ENCODE assay signal across 8 cellular contexts in the genomic region with DNA sequence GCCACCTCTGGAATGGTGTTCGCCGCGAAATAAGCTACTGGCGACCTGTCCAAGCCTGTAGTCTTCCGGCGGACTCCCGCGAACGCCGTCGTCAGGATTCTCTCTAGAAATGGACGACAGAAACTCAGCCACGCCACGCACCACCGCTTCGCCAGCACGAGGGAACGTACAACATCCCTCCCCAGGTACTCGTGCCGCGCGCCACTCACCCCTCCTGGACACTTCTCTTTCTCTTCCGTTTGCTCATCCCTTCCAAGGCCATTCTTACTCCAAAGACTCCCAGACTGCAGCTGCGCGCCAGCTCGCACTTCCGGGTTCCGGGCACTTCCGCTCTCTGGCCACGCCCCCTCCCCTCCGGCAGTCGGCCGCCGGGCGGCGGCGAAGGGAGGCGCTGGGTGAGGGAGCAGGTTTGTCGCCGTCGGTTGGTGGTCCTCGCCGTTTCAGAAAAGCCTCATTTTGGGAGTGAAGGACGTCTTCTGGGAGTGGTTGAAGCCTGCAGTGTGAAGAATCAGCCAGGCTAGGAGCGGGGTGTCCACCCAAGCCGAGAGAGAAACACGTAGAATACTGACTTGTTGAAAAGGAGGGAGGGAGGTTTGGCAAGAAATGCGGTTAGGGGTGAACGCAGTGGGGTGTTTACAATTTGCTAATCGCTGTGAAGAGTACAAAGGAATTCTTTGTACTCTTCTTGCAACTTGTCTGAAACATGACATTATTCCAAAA. TPM values are rescaled to one million over a fixed set of nuclear protein-coding genes. Genes with fewer than 3 reads are reported as not detected.
DNase-seq lines count a peak whose midpoint lies in the region; ATAC-seq and TF ChIP-seq lines count a peak whose summit lies in the region.

A gene with protein sequence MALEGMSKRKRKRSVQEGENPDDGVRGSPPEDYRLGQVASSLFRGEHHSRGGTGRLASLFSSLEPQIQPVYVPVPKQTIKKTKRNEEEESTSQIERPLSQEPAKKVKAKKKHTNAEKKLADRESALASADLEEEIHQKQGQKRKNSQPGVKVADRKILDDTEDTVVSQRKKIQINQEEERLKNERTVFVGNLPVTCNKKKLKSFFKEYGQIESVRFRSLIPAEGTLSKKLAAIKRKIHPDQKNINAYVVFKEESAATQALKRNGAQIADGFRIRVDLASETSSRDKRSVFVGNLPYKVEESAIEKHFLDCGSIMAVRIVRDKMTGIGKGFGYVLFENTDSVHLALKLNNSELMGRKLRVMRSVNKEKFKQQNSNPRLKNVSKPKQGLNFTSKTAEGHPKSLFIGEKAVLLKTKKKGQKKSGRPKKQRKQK (minus strand): TSS at position 286 of the 720 bp plus-strand sequence. CDS start 24 bp downstream, at position 262.

- intact Hi-C loops in dendritic cell treated with granulocyte-macrophage colony-stimulating factor and Interleukin-4, amounts not matched to agents 40 ng/mL and 50 ng/mL, for 4 days (cut with micrococcal nuclease) = no loop called here
- intact Hi-C loops in left lung (cut with DNase I) = no loop called here

- peak within 1 kb of the TSS; percentile 60 to 83 for H3K4me3 ChIP-seq in left lung

- no peaks in the 10 kb centered on the region for H3K9me3 ChIP-seq in left lung

- peaks cover 0 to 42% of the 10 kb centered on the region in 2 donors for H3K4me1 ChIP-seq in left lung

- peak within 1 kb of the TSS; percentile 93 for H3K27ac Mint-ChIP-seq in dendritic cell treated with granulocyte-macrophage colony-stimulating factor and Interleukin-4, amounts not matched to agents 40 ng/mL and 50 ng/mL, for 4 days

- peaks cover 0 to 37% of the 10 kb centered on the region in 2 donors for H3K36me3 ChIP-seq in left lung

- peak; percentile 95 for DNase-seq in CD1c-positive myeloid dendritic cell (ENCODE audit: extremely low spot score)
- DNase-seq in NCI-H748 treated with DMSO at 0.1 percent for 48 hours (lab: John Stamatoyannopoulos, UW) = peak; percentile 80
- peak; percentile 85 to 90 for DNase-seq in activated CD4-positive, alpha-beta T cell treated with anti-CD3 and anti-CD28 coated beads, Interleukin-2, amount 50 U/mL, for 24 hours (ENCODE audit: low read depth in 1 of 2, low spot score in 1 of 2)
- DNase-seq in left lung = peak; percentile 93 to 99
- DNase-seq in stimulated activated CD4-positive, alpha-beta T cell treated with anti-CD3 and anti-CD28 coated beads, Interleukin-2, amount 100 ng/mL, for 4 hours (ENCODE audit: low read depth) = peak; percentile 84

- H3K4me1 Mint-ChIP-seq in dendritic cell treated with granulocyte-macrophage colony-stimulating factor and Interleukin-4, amounts not matched to agents 40 ng/mL and 50 ng/mL, for 4 days (ENCODE audit: low read depth) = peaks cover 15% of the 10 kb centered on the region

- ATAC-seq in GM19395 (IDR thresholded peaks at IDR 0.05; ENCODE audit: unreplicated experiment) (peak; percentile 95), HG03558 (IDR thresholded peaks at IDR 0.05; ENCODE audit: extremely low read depth, unreplicated experiment) (peak; percentile 71), left lung (peak; percentile 99)

- H3K9me3 Mint-ChIP-seq in dendritic cell treated with granulocyte-macrophage colony-stimulating factor and Interleukin-4, amounts not matched to agents 40 ng/mL and 50 ng/mL, for 4 days = no peaks in the 10 kb centered on the region

- no peaks in the 10 kb centered on the region for H3K27me3 Mint-ChIP-seq in dendritic cell treated with granulocyte-macrophage colony-stimulating factor and Interleukin-4, amounts not matched to agents 40 ng/mL and 50 ng/mL, for 4 days

- H3K27ac ChIP-seq in left lung = peak within 1 kb of the TSS; percentile 85 to 95

- H3K36me3 Mint-ChIP-seq in dendritic cell treated with granulocyte-macrophage colony-stimulating factor and Interleukin-4, amounts not matched to agents 40 ng/mL and 50 ng/mL, for 4 days (ENCODE audit: low read depth) = peaks cover 28% of the 10 kb centered on the region

- H3K27me3 ChIP-seq in left lung = no peaks in the 10 kb centered on the region

- H3K4me3 Mint-ChIP-seq in dendritic cell treated with granulocyte-macrophage colony-stimulating factor and Interleukin-4, amounts not matched to agents 40 ng/mL and 50 ng/mL, for 4 days = peak within 1 kb of the TSS; percentile 85

- peak in 1 of 2 donors; percentile 44 for TF ChIP-seq CTCF in left lung (IDR thresholded peaks at IDR 0.05)

RNA-seq across cellular contexts. Expression of the gene that starts here (rescaled TPM):
- 10 to 100 TPM; 52.2 to 57.5 TPM for total RNA-seq in left lung

Comparison
In these comparisons a context has a peak if more than half of its experiments do, and no peak if none do; other contexts are left out.
1. Peak in every context shown above with its lines: DNase-seq, ATAC-seq, H3K4me3 ChIP-seq and H3K27ac ChIP-seq.